ENCODE assay signal across 1 cellular context in genomic region chr20:3759884-3760283, GRCh38.
A peak's percentile ranks its signal among the peaks of the same experiment; 100 is the strongest.
TF ChIP-seq lines count a peak whose summit lies in the region.

No MANE protein-coding gene starts in this region.

TF ChIP-seq in HEK293, 187 proteins besides CTCF, POLR2A, EP300 and RAD21:
- no peak for TF ChIP-seq KLF8 (tag by site-specific recombination; IDR thresholded peaks at IDR 0.05)
- TF ChIP-seq ZFP37 (tag by site-specific recombination; IDR thresholded peaks at IDR 0.05), result no peak
- peak; percentile 72 for TF ChIP-seq ZIC2 (tag by site-specific recombination; IDR thresholded peaks at IDR 0.05)
